15 cellular contexts compared by ENCODE assay signal in the genomic region with DNA sequence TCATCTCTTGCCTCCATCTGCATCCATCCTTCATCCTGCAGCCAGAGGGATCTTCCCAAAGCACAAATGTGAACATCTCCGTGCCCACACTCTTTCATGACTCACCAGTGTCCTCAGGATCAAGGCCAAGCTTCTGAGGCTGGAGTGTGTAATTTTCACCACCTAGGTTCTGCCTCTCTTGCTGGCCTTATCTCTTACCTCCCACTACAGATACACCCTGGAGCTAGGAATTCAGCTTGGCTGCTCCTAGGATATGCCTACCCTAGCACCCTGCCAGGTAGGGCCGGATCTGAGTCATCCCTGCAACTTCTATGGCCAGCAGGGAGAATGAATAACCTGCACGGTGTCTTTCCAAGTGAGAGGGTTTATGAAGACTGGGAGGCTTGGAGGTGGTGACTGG.
"Had no signal": no experiment of that assay in that cellular context is flagged by ENCODE, and none has a peak within 500 bp of the region (broad histone marks: within the 10 kb centered on the region; RNA-seq: fewer than 3 reads in every experiment).

No MANE protein-coding gene starts in this region.

- H3K27me3 ChIP-seq: body of pancreas had no signal

- H3K27ac ChIP-seq: body of pancreas, left lung, sigmoid colon, suprapubic skin, upper lobe of right lung had no signal

- DNase-seq: activated effector memory CD4-positive, alpha-beta T cell treated with Interleukin-2 at 50 U/mL for 16 hours; activated T-cell treated with anti-CD3 and anti-CD28 coated beads, Interleukin-2, amount 50 U/mL, for 1 hour; amniotic stem cell; body of pancreas; effector memory CD4-positive, alpha-beta T cell; immature natural killer cell; left lung; nephron progenitor cell; sigmoid colon; stimulated activated CD4-positive, alpha-beta T cell treated with anti-CD3 and anti-CD28 coated beads, Interleukin-2, amount 100 ng/mL, for 48 hours; stimulated activated CD8-positive, alpha-beta memory T cell treated with anti-CD3 and anti-CD28 coated beads, Interleukin-4, amount 100 ng/mL, for 48 hours; stimulated activated naive CD8-positive, alpha-beta T cell treated with anti-CD3 and anti-CD28 coated beads, Interleukin-15, Interleukin-2, amounts not matched to agents 100 U/mL and 50 U/mL, for 24 hours; upper lobe of right lung had no signal

- H3K9me3 ChIP-seq: body of pancreas, left lung, sigmoid colon, suprapubic skin, upper lobe of right lung had no signal

- H3K4me3 ChIP-seq: body of pancreas, left lung, sigmoid colon, suprapubic skin, upper lobe of right lung had no signal

- ATAC-seq: activated naive CD4-positive, alpha-beta T cell treated with anti-CD3 and anti-CD28 coated beads, Interleukin-2, amount 50 U/mL, for 72 hours; body of pancreas; left lung; stimulated activated naive CD8-positive, alpha-beta T cell treated with anti-CD3 and anti-CD28 coated beads, Interleukin-15, Interleukin-2, amounts not matched to agents 100 U/mL and 50 U/mL, for 24 hours; upper lobe of right lung had no signal

- H3K4me1 ChIP-seq: body of pancreas, left lung, sigmoid colon, suprapubic skin, upper lobe of right lung had no signal

- H3K36me3 ChIP-seq: left lung, sigmoid colon, suprapubic skin, upper lobe of right lung had no signal
